ENCODE assay signal across 10 cellular contexts in the genomic region with DNA sequence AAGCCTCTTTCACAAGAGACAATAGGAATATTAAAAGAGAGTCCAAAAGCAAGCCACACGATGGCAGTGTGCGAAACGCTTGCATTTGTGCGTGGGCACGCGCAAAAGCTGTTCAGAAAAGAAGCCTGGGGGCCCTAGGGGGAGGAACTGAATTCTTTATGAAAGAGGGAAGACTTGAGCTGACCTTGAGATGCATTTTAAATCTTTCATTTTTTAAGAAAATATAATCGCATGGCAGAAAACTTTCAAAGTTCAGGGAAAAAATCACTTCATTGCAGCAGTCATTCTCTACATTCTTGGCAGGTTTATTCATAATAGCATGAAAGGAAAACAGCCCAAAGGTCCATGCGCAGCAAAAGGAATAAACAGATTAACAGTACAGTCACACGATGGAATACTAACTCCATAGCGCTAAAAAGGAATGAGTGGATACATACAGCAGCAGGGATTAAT.
DNase-seq lines count a peak whose midpoint lies in the region; ATAC-seq and TF ChIP-seq lines count a peak whose summit lies in the region.
"Had no signal": no experiment of that assay in that cellular context is flagged by ENCODE, and none has a peak within 500 bp of the region (broad histone marks: within the 10 kb centered on the region; RNA-seq: fewer than 3 reads in every experiment).

No MANE protein-coding gene starts in this region.

- H3K27ac Mint-ChIP-seq in osteocyte (ENCODE audit: unreplicated experiment) = no peak overlapping the region
- no peak overlapping the region for H3K27ac Mint-ChIP-seq in activated CD4-positive, alpha-beta T cell treated with anti-CD3 and anti-CD28 coated beads for 36 hours
- H3K27ac Mint-ChIP-seq: activated T-helper 1 cell treated with anti-CD3 and anti-CD28 coated beads, Interleukin-12 subunit alpha, Interleukin-12 subunit beta, Interleukin-2, Interleukin-4 antibody, amounts not matched to agents 30 ng/mL and 10 ng/mL and 1 ng/mL, durations not matched to agents 14 hours and 24 hours and 36 hours had no signal

- H3K9me3 ChIP-seq in RWPE2 (ENCODE audit: severe bottlenecking) (no peaks in the 10 kb centered on the region), fibroblast of lung (ENCODE audit: control insufficient read depth, insufficient read depth, low read depth, low read length) (no peaks in the 10 kb centered on the region)

- H2AFZ ChIP-seq in fibroblast of lung (ENCODE audit: low read length) = no peak overlapping the region

- TF ChIP-seq CTCF in RWPE2 (IDR thresholded peaks at IDR 0.05; ENCODE audit: poor library complexity, severe bottlenecking) (peak; percentile 92), fibroblast of lung (conservative IDR thresholded peaks at IDR 0.05 in 1 of 2, IDR thresholded peaks at IDR 0.05 in 1 of 2; ENCODE audit: low read depth in 1 of 2, low read length in 2 of 2) (peak; percentile 64), osteocyte (IDR thresholded peaks at IDR 0.05) (peak; percentile 71)

- H3K9me3 Mint-ChIP-seq in osteocyte (ENCODE audit: unreplicated experiment) = no peaks in the 10 kb centered on the region
- H3K9me3 Mint-ChIP-seq in activated CD4-positive, alpha-beta T cell treated with anti-CD3 and anti-CD28 coated beads for 36 hours (ENCODE audit: low read depth) = no peaks in the 10 kb centered on the region
- H3K9me3 Mint-ChIP-seq: activated T-helper 1 cell treated with anti-CD3 and anti-CD28 coated beads, Interleukin-12 subunit alpha, Interleukin-12 subunit beta, Interleukin-2, Interleukin-4 antibody, amounts not matched to agents 30 ng/mL and 10 ng/mL and 1 ng/mL, durations not matched to agents 14 hours and 24 hours and 36 hours had no signal

- H3K27me3 Mint-ChIP-seq in osteocyte (ENCODE audit: unreplicated experiment) = peaks cover 8% of the 10 kb centered on the region
- H3K27me3 Mint-ChIP-seq in activated CD4-positive, alpha-beta T cell treated with anti-CD3 and anti-CD28 coated beads for 36 hours = peaks cover 12% of the 10 kb centered on the region

- no peaks in the 10 kb centered on the region for H3K36me3 Mint-ChIP-seq in osteocyte (ENCODE audit: unreplicated experiment)
- H3K36me3 Mint-ChIP-seq in activated CD4-positive, alpha-beta T cell treated with anti-CD3 and anti-CD28 coated beads for 36 hours (ENCODE audit: low read depth) = no peaks in the 10 kb centered on the region

- no peak overlapping the region for H3K4me3 ChIP-seq in RWPE2 (ENCODE audit: severe bottlenecking)
- H3K4me3 ChIP-seq in fibroblast of lung (replicated peaks in 1 of 4; ENCODE audit: control extremely low read depth in 1 of 4, insufficient read depth in 1 of 4, low read depth in 3 of 4, low read length in 4 of 4) = peak overlapping the region in 3 of 4 experiments; percentile 1 to 39 (median 38)

- POLR2A ChIA-PET in activated CD4-positive, alpha-beta T cell treated with anti-CD3 and anti-CD28 coated beads for 36 hours (lab: Charles Lee) = no interaction called here

- H3K4me3 Mint-ChIP-seq in osteocyte (ENCODE audit: unreplicated experiment) = no peak overlapping the region
- H3K4me3 Mint-ChIP-seq in activated CD4-positive, alpha-beta T cell treated with anti-CD3 and anti-CD28 coated beads for 36 hours = no peak overlapping the region
- H3K4me3 Mint-ChIP-seq: activated T-helper 1 cell treated with anti-CD3 and anti-CD28 coated beads, Interleukin-12 subunit alpha, Interleukin-12 subunit beta, Interleukin-2, Interleukin-4 antibody, amounts not matched to agents 30 ng/mL and 10 ng/mL and 1 ng/mL, durations not matched to agents 14 hours and 24 hours and 36 hours had no signal

- no peak overlapping the region for H3K9ac ChIP-seq in fibroblast of lung (ENCODE audit: insufficient read depth, low read length)

- peak; percentile 69 for ATAC-seq in RWPE2 (ENCODE audit: low read depth)
- ATAC-seq in GM21528 (IDR thresholded peaks at IDR 0.05; ENCODE audit: low FRiP score, unreplicated experiment) = no peak
- no peak for ATAC-seq in activated CD4-positive, alpha-beta T cell treated with anti-CD3 and anti-CD28 coated beads for 36 hours

- no peaks in the 10 kb centered on the region for H3K79me2 ChIP-seq in fibroblast of lung (ENCODE audit: control insufficient read depth, insufficient read depth, low read length)

- intact Hi-C loops in activated CD4-positive, alpha-beta T cell treated with anti-CD3 and anti-CD28 coated beads for 36 hours (cut with DNase I, micrococcal nuclease) = no loop called here

- H3K27me3 ChIP-seq in RWPE2 (ENCODE audit: insufficient read depth, poor library complexity, severe bottlenecking) (no peaks in the 10 kb centered on the region), fibroblast of lung (ENCODE audit: control insufficient read depth, insufficient read depth, low read length) (no peaks in the 10 kb centered on the region)

- no peaks in the 10 kb centered on the region for H4K20me1 ChIP-seq in fibroblast of lung (ENCODE audit: control insufficient read depth, extremely low read depth, insufficient read depth, low read length)

- peaks cover 16% of the 10 kb centered on the region for H3K4me1 ChIP-seq in RWPE2 (ENCODE audit: insufficient read depth, poor library complexity, severe bottlenecking)
- H3K4me1 ChIP-seq in fibroblast of lung (ENCODE audit: control insufficient read depth, extremely low read depth, insufficient read depth, low read length) = peaks cover 3% of the 10 kb centered on the region

- CTCF ChIA-PET in activated CD4-positive, alpha-beta T cell treated with anti-CD3 and anti-CD28 coated beads for 36 hours (lab: Charles Lee) = interaction anchor here (0.6 kb wide), 1 partner anchor 117 kb away, joined by 3 read pairs; no protein-coding TSS in a partner anchor

- peak overlapping the region; percentile 7 for H3K27ac ChIP-seq in RWPE2 (ENCODE audit: poor library complexity, severe bottlenecking)
- no peak overlapping the region for H3K27ac ChIP-seq in fibroblast of lung (ENCODE audit: insufficient read depth, low read length)

- peak; percentile 18 for DNase-seq in CD1c-positive myeloid dendritic cell (ENCODE audit: extremely low spot score)
- no peak for DNase-seq in RWPE2 (ENCODE audit: low spot score)
- DNase-seq in fibroblast of lung (ENCODE audit: low read depth in 2 of 2) = peak; percentile 61 to 77
- no peak for DNase-seq in osteocyte (ENCODE audit: extremely low spot score, unreplicated experiment)
- no peak for DNase-seq in DMS 273 treated with DMSO at 0.1 percent for 48 hours (lab: John Stamatoyannopoulos, UW)
- DNase-seq in NCI-H524 treated with DMSO at 0.1 percent for 48 hours (lab: John Stamatoyannopoulos, UW) = no peak
- DNase-seq in activated CD4-positive, alpha-beta T cell treated with anti-CD3 and anti-CD28 coated beads for 36 hours = no peak
- DNase-seq: stimulated activated CD4-positive, alpha-beta T cell treated with anti-CD3 and anti-CD28 coated beads, Interleukin-4, amount 100 ng/mL, for 24 hours had no signal

- H3K36me3 ChIP-seq in RWPE2 (ENCODE audit: low read depth) = peaks cover 65% of the 10 kb centered on the region
- no peaks in the 10 kb centered on the region for H3K36me3 ChIP-seq in fibroblast of lung (ENCODE audit: control insufficient read depth, insufficient read depth, low read length)

- H3K4me1 Mint-ChIP-seq in osteocyte (ENCODE audit: unreplicated experiment) = peaks cover under 1% of the 10 kb centered on the region
- H3K4me1 Mint-ChIP-seq in activated CD4-positive, alpha-beta T cell treated with anti-CD3 and anti-CD28 coated beads for 36 hours = no peaks in the 10 kb centered on the region

- H3K4me2 ChIP-seq in fibroblast of lung (ENCODE audit: extremely low read depth, insufficient read depth, low read length) = peak overlapping the region; percentile 78

Comparison
In these comparisons a context has a peak if more than half of its experiments do, and no peak if none do; other contexts are left out.
1. DNase-seq: peak in CD1c-positive myeloid dendritic cell (single experiment) and fibroblast of lung (2 of 2); none in RWPE2 (single experiment), osteocyte (single experiment), DMS 273 treated with DMSO at 0.1 percent for 48 hours (single experiment), NCI-H524 treated with DMSO at 0.1 percent for 48 hours (single experiment) and activated CD4-positive, alpha-beta T cell treated with anti-CD3 and anti-CD28 coated beads for 36 hours (single experiment).
2. Peak in every context shown above with its lines, with median percentiles within 50 percentile points of each other: CTCF ChIP-seq.